Comparison of ENCODE assay signal across 21 cellular contexts in genomic region chr18:62018761-62019041, GRCh38.
A peak's percentile ranks its signal among the peaks of the same experiment; 100 is the strongest.
DNase-seq lines count a peak whose midpoint lies in the region; ATAC-seq, FAIRE-seq and TF ChIP-seq lines count a peak whose summit lies in the region.
"Had no signal": no experiment of that assay in that cellular context is flagged by ENCODE, and none has a peak within 500 bp of the region (broad histone marks: within the 10 kb centered on the region; RNA-seq: fewer than 3 reads in every experiment).

No MANE protein-coding gene starts in this region.

- H3K4me3 Mint-ChIP-seq in HFFc6 (no peak overlapping the region), chondrocyte (ENCODE audit: unreplicated experiment) (no peak overlapping the region)
- H3K4me3 Mint-ChIP-seq in CD4-positive, alpha-beta T cell, result no peak overlapping the region
- H3K4me3 Mint-ChIP-seq: activated naive CD8-positive, alpha-beta T cell treated with anti-CD3 and anti-CD28 coated beads, Interleukin-2, amount 10 ng/mL, durations not matched to agents 7 days and 5 days had no signal

- peak; percentile 56 for FAIRE-seq in D721Med (lab: Jason Lieb, UNC)
- FAIRE-seq: G401.6 had no signal

- H3K4me1 Mint-ChIP-seq in HFFc6 (ENCODE audit: low read depth) (peaks cover 37% of the 10 kb centered on the region), chondrocyte (ENCODE audit: low read depth) (peaks cover 26% of the 10 kb centered on the region)
- H3K4me1 Mint-ChIP-seq in CD4-positive, alpha-beta T cell (ENCODE audit: low read depth), result no peaks in the 10 kb centered on the region

- 0 out of 2 replicates have a peak, but pooled peaks cover 5% of the 10 kb centered on the region for H3K36me3 Mint-ChIP-seq in HFFc6 (ENCODE audit: low read depth)
- peaks cover 3% of the 10 kb centered on the region for H3K36me3 Mint-ChIP-seq in chondrocyte (ENCODE audit: low read depth)
- H3K36me3 Mint-ChIP-seq in CD4-positive, alpha-beta T cell (ENCODE audit: low read depth), result no peaks in the 10 kb centered on the region
- H3K36me3 Mint-ChIP-seq: activated naive CD8-positive, alpha-beta T cell treated with anti-CD3 and anti-CD28 coated beads, Interleukin-2, amount 10 ng/mL, durations not matched to agents 7 days and 5 days had no signal

- intact Hi-C loops in sciatic nerve (cut with DNase I), result no loop called here
- intact Hi-C loops in CD4-positive, alpha-beta T cell (cut with DNase I, micrococcal nuclease), result no loop called here

- H3K27ac ChIP-seq in CD4-positive, alpha-beta T cell (ENCODE audit: low read depth, low read length), result no peak overlapping the region
- H3K27ac ChIP-seq: BLaER1 treated with 17β-estradiol and CSF1 and Interleukin-3, amounts not matched to agents 10 nM and 100 nM; colonic mucosa had no signal

- no peaks in the 10 kb centered on the region for H3K9me3 ChIP-seq in CD4-positive, alpha-beta T cell (ENCODE audit: control insufficient read depth, low read length)
- H3K9me3 ChIP-seq: BLaER1 treated with 17β-estradiol and CSF1 and Interleukin-3, amounts not matched to agents 10 nM and 100 nM; colonic mucosa had no signal

- POLR2A ChIA-PET in CD4-positive, alpha-beta T cell (lab: Charles Lee), result no interaction called here

- H3K9me3 Mint-ChIP-seq in HFFc6 (no peaks in the 10 kb centered on the region), chondrocyte (ENCODE audit: low read depth) (peaks cover 6% of the 10 kb centered on the region)
- no peaks in the 10 kb centered on the region for H3K9me3 Mint-ChIP-seq in CD4-positive, alpha-beta T cell
- H3K9me3 Mint-ChIP-seq: activated naive CD8-positive, alpha-beta T cell treated with anti-CD3 and anti-CD28 coated beads, Interleukin-2, amount 10 ng/mL, durations not matched to agents 7 days and 5 days had no signal

- ATAC-seq in sciatic nerve, result peak; percentile 7
- no peak for ATAC-seq in CD4-positive, alpha-beta T cell (ENCODE audit: poor library complexity)
- ATAC-seq: stimulated activated naive CD8-positive, alpha-beta T cell treated with anti-CD3 and anti-CD28 coated beads, Interleukin-15, Interleukin-2, amounts not matched to agents 100 U/mL and 50 U/mL, for 24 hours had no signal

- H3K27ac Mint-ChIP-seq in HFFc6, result peak overlapping the region; percentile 81
- H3K27ac Mint-ChIP-seq in chondrocyte (ENCODE audit: unreplicated experiment), result peak overlapping the region; percentile 92
- no peak overlapping the region for H3K27ac Mint-ChIP-seq in CD4-positive, alpha-beta T cell
- H3K27ac Mint-ChIP-seq: activated naive CD8-positive, alpha-beta T cell treated with anti-CD3 and anti-CD28 coated beads, Interleukin-2, amount 10 ng/mL, durations not matched to agents 7 days and 5 days had no signal

- no peak for TF ChIP-seq CTCF in D721Med (IDR thresholded peaks at IDR 0.05; ENCODE audit: insufficient read depth, missing control alignments)
- TF ChIP-seq CTCF in HFFc6 (IDR thresholded peaks at IDR 0.05), result no peak
- TF ChIP-seq CTCF in chondrocyte (IDR thresholded peaks at IDR 0.05), result no peak
- no peak for TF ChIP-seq CTCF in CD4-positive, alpha-beta T cell (IDR thresholded peaks at IDR 0.05)

- H3K27me3 Mint-ChIP-seq in HFFc6 (ENCODE audit: insufficient read depth) (no peaks in the 10 kb centered on the region), chondrocyte (ENCODE audit: low read depth) (no peaks in the 10 kb centered on the region)
- H3K27me3 Mint-ChIP-seq in CD4-positive, alpha-beta T cell, result no peaks in the 10 kb centered on the region

- no peaks in the 10 kb centered on the region for H3K27me3 ChIP-seq in CD4-positive, alpha-beta T cell (ENCODE audit: control insufficient read depth, insufficient read depth, low read length)
- H3K27me3 ChIP-seq: colonic mucosa had no signal

- CTCF ChIA-PET in CD4-positive, alpha-beta T cell (lab: Charles Lee), result no interaction called here

- no peak for DNase-seq in D721Med (ENCODE audit: insufficient read length, low spot score)
- DNase-seq in HFFc6, result no peak
- no peak for DNase-seq in chondrocyte (ENCODE audit: low spot score)
- no peak for DNase-seq in sciatic nerve (ENCODE audit: low spot score)
- DNase-seq in CD4-positive, alpha-beta T cell, result no peak
- DNase-seq in activated CD8-positive, alpha-beta memory T cell treated with anti-CD3 and anti-CD28 coated beads, Interleukin-2, amount 50 U/mL, for 4 hours, result no peak
- DNase-seq in NCI-H2081 (lab: John Stamatoyannopoulos, UW), result no peak
- DNase-seq: activated CD4-positive, CD25-positive, alpha-beta regulatory T cell treated with anti-CD3 and anti-CD28 coated beads, Interleukin-2, amount 50 U/mL, for 72 hours; activated CD8-positive, alpha-beta memory T cell treated with anti-CD3 and anti-CD28 coated beads for 24 hours; activated naive CD8-positive, alpha-beta T cell treated with anti-CD3 and anti-CD28 coated beads, Interleukin-2, amount 10 ng/mL, durations not matched to agents 7 days and 5 days; effector CD8-positive, alpha-beta T cell; mesendoderm; NCI-H1048; NCI-H1694 treated with DMSO at 0.1 percent for 48 hours; NCI-H510A treated with DMSO at 0.1 percent for 48 hours; OCI-M1; stimulated activated CD4-positive, alpha-beta T cell treated with anti-CD3 and anti-CD28 coated beads, Interleukin-1b, Interleukin-23, amount 100 ng/mL, for 48 hours; stimulated activated naive CD8-positive, alpha-beta T cell treated with anti-CD3 and anti-CD28 coated beads, Interleukin-15, Interleukin-2, amounts not matched to agents 100 U/mL and 50 U/mL, for 24 hours had no signal
